ENCODE assay signal across 1 cellular context in genomic region chr22:46649176-46650077, GRCh38.
A peak's percentile ranks its signal among the peaks of the same experiment; 100 is the strongest.
TF ChIP-seq lines count a peak whose summit lies in the region.

No MANE protein-coding gene starts in this region.

TF ChIP-seq in K562, 482 proteins besides CTCF, POLR2A, EP300 and RAD21 (continued from another document and continues in another):
- TF ChIP-seq CHAMP1 (IDR thresholded peaks at IDR 0.05) (no peak), NCOA1 (IDR thresholded peaks at IDR 0.05; ENCODE audit: low read depth) (no peak), SRSF7 (optimal IDR thresholded peaks at IDR 0.05; ENCODE audit: low read depth, low read length) (no peak), PPARD (CRISPR knock-in tag; IDR thresholded peaks at IDR 0.05) (no peak), ZBTB7A (IDR thresholded peaks at IDR 0.05; ENCODE audit: borderline replicate concordance, control insufficient read depth, low read depth, low read length) (no peak), NELFE (IDR thresholded peaks at IDR 0.05; ENCODE audit: insufficient read depth, insufficient read length) (no peak), IRF1 (CRISPR knock-in tag; IDR thresholded peaks at IDR 0.05; ENCODE audit: borderline replicate concordance) (no peak), TAL1 (IDR thresholded peaks at IDR 0.05) (no peak), SUPT5H (IDR thresholded peaks at IDR 0.05) (no peak), FOXA1 (IDR thresholded peaks at IDR 0.05; ENCODE audit: borderline replicate concordance) (no peak), THRB (CRISPR knock-in tag; conservative IDR thresholded peaks at IDR 0.05) (no peak), ZNF24 (IDR thresholded peaks at IDR 0.05) (no peak), CAMTA2 (CRISPR knock-in tag; conservative IDR thresholded peaks at IDR 0.05) (no peak), CBFA2T2 (conservative IDR thresholded peaks at IDR 0.05) (no peak), CBX8 (IDR thresholded peaks at IDR 0.05; ENCODE audit: borderline replicate concordance, extremely low read depth, low read depth, low read length, poor library complexity, severe bottlenecking) (no peak), ZNF140 (CRISPR knock-in tag; IDR thresholded peaks at IDR 0.05) (no peak), PTRF (tag; IDR thresholded peaks at IDR 0.05) (no peak), ATF1 (CRISPR knock-in tag; IDR thresholded peaks at IDR 0.05) (no peak), ATF1 (tag; IDR thresholded peaks at IDR 0.05) (peak; percentile 67), BCL6 (CRISPR knock-in tag; IDR thresholded peaks at IDR 0.05) (no peak), SNIP1 (IDR thresholded peaks at IDR 0.05; ENCODE audit: low read depth) (no peak), HLTF (IDR thresholded peaks at IDR 0.05) (no peak), HNRNPLL (IDR thresholded peaks at IDR 0.05; ENCODE audit: low read depth, low read length, poor library complexity, severe bottlenecking) (no peak), HNRNPH1 (optimal IDR thresholded peaks at IDR 0.05; ENCODE audit: low read depth, low read length) (no peak), HDGF (IDR thresholded peaks at IDR 0.05) (no peak), ARID3A (IDR thresholded peaks at IDR 0.05; ENCODE audit: borderline replicate concordance, low read depth, low read length) (no peak), ZNF354B (CRISPR knock-in tag; IDR thresholded peaks at IDR 0.05) (no peak), TCF3 (CRISPR knock-in tag; IDR thresholded peaks at IDR 0.05) (peak; percentile 60; the same call in 1 of the 2 replicates), ZNF830 (CRISPR knock-in tag; IDR thresholded peaks at IDR 0.05) (no peak), HMG20A (CRISPR knock-in tag; conservative IDR thresholded peaks at IDR 0.05) (no peak), STAG1 (CRISPR knock-in tag; IDR thresholded peaks at IDR 0.05; ENCODE audit: borderline replicate concordance) (no peak), ZNF586 (CRISPR knock-in tag; conservative IDR thresholded peaks at IDR 0.05) (no peak), NFATC3 (IDR thresholded peaks at IDR 0.05) (no peak), DMBX1 (CRISPR knock-in tag; IDR thresholded peaks at IDR 0.05; ENCODE audit: borderline replicate concordance) (no peak), ZNF583 (CRISPR knock-in tag; IDR thresholded peaks at IDR 0.05) (no peak), ZNF592 (IDR thresholded peaks at IDR 0.05) (peak; percentile 82), RB1 (IDR thresholded peaks at IDR 0.05; ENCODE audit: low read depth) (no peak), ETS1 (conservative IDR thresholded peaks at IDR 0.05; ENCODE audit: control insufficient read depth, low read depth, low read length) (no peak), HDAC2 (IDR thresholded peaks at IDR 0.05) (no peak), RFX1 (IDR thresholded peaks at IDR 0.05) (no peak), MIER1 (IDR thresholded peaks at IDR 0.05; ENCODE audit: low read depth) (no peak), ZNF280A (IDR thresholded peaks at IDR 0.05; ENCODE audit: low read depth, partially characterized antibody) (no peak), ELF4 (CRISPR knock-in tag; IDR thresholded peaks at IDR 0.05) (no peak), GATA2 (CRISPR knock-in tag; IDR thresholded peaks at IDR 0.05) (no peak), ZNF717 (CRISPR knock-in tag; IDR thresholded peaks at IDR 0.05) (no peak), MECOM (CRISPR knock-in tag; IDR thresholded peaks at IDR 0.05) (no peak), ETV5 (CRISPR knock-in tag; IDR thresholded peaks at IDR 0.05; ENCODE audit: low read depth) (0 out of 2 replicates have a peak, but pooled peaks have one; percentile 19), E4F1 (CRISPR knock-in tag; IDR thresholded peaks at IDR 0.05; ENCODE audit: borderline replicate concordance) (no peak), ZNF75A (CRISPR knock-in tag; IDR thresholded peaks at IDR 0.05) (no peak), TEAD4 (IDR thresholded peaks at IDR 0.05; ENCODE audit: low read length) (0 out of 2 replicates have a peak, but pooled peaks have one; percentile 8), TEAD4 (CRISPR knock-in tag; IDR thresholded peaks at IDR 0.05; ENCODE audit: borderline replicate concordance) (no peak), CBX5 (IDR thresholded peaks at IDR 0.05; ENCODE audit: borderline replicate concordance, low read depth) (no peak), SMAD4 (CRISPR knock-in tag; conservative IDR thresholded peaks at IDR 0.05) (no peak), HES1 (IDR thresholded peaks at IDR 0.05; ENCODE audit: low read depth) (no peak), SMC3 (conservative IDR thresholded peaks at IDR 0.05; ENCODE audit: insufficient read depth, low read depth, low read length) (no peak), ZKSCAN3 (CRISPR knock-in tag; IDR thresholded peaks at IDR 0.05) (no peak), ZNF12 (CRISPR knock-in tag; IDR thresholded peaks at IDR 0.05) (no peak), PRMT5 (CRISPR knock-in tag; IDR thresholded peaks at IDR 0.05) (no peak), ETS2 (tag; IDR thresholded peaks at IDR 0.05; ENCODE audit: borderline replicate concordance, poor library complexity, severe bottlenecking) (no peak), HDAC8 (tag; IDR thresholded peaks at IDR 0.05) (no peak), ZNF511 (CRISPR knock-in tag; IDR thresholded peaks at IDR 0.05) (no peak)
